In genomic region chr3:152268501-152269422, GRCh38 we compare ENCODE assay signal across 8 cellular contexts. TPM values are rescaled to one million over a fixed set of nuclear protein-coding genes. Genes with fewer than 3 reads are reported as not detected.
DNase-seq lines count a peak whose midpoint lies in the region; ATAC-seq, FAIRE-seq and TF ChIP-seq lines count a peak whose summit lies in the region.

TSS of gene MBNL1 (plus strand) at chr3:152268929. CDS start at chr3:152300194, 31,265 bp downstream.

- H2AFZ ChIP-seq in KMS-11 (ENCODE audit: low read depth) = peak within 1 kb of the TSS; percentile 32; the same call in 1 of the 2 replicates

- DNase-seq in DMS153 treated with DMSO at 0.1 percent for 48 hours (lab: John Stamatoyannopoulos, UW; ENCODE audit: unreplicated experiment) = peak; percentile 76
- DNase-seq in RCC 7860 (ENCODE audit: low spot score) = peak; percentile 78
- DNase-seq in activated T-cell treated with anti-CD3 and anti-CD28 coated beads, Interleukin-2, amount 50 U/mL, for 48 hours = peak; percentile 88
- DNase-seq in stimulated activated CD8-positive, alpha-beta memory T cell treated with anti-CD3 and anti-CD28 coated beads, Interleukin-7, amount 100 ng/mL, for 24 hours (ENCODE audit: low read depth) = peak; percentile 66

- peak; percentile 70 for ATAC-seq in GM21717 (IDR thresholded peaks at IDR 0.05; ENCODE audit: unreplicated experiment)
- ATAC-seq in esophagus mucosa = peak; percentile 71

- H3K27me3 ChIP-seq in KMS-11 (ENCODE audit: insufficient read depth, low read depth) = no peaks in the 10 kb centered on the region
- no peaks in the 10 kb centered on the region for H3K27me3 ChIP-seq in muscle layer of colon (ENCODE audit: control insufficient read depth in 1 of 2, insufficient read depth in 2 of 2, low read length in 2 of 2)

- peaks cover 97% of the 10 kb centered on the region for H3K79me2 ChIP-seq in KMS-11 (ENCODE audit: insufficient read depth, low read depth)

- FAIRE-seq in RCC 7860 (lab: Jason Lieb, UNC) = no peak

- TF ChIP-seq CTCF in KMS-11 (conservative IDR thresholded peaks at IDR 0.05; ENCODE audit: low read depth, low read length) = no peak

- H4K20me1 ChIP-seq in KMS-11 (ENCODE audit: insufficient read depth) = 0 out of 2 replicates have a peak, but pooled peaks cover 9% of the 10 kb centered on the region

- H3K36me3 ChIP-seq in KMS-11 (ENCODE audit: insufficient read depth) (peaks cover 5% of the 10 kb centered on the region; the same call in 1 of the 2 replicates), muscle layer of colon (ENCODE audit: insufficient read depth, low read length) (no peaks in the 10 kb centered on the region)

- H3K9me3 ChIP-seq in muscle layer of colon (ENCODE audit: low read length) = no peaks in the 10 kb centered on the region

- H3K4me3 ChIP-seq in KMS-11 (IDR thresholded peaks at IDR 0.05; ENCODE audit: insufficient read depth, low read depth, low read length) (peak within 1 kb of the TSS; percentile 46), muscle layer of colon (ENCODE audit: low read depth in 1 of 2, low read length in 2 of 2) (peak within 1 kb of the TSS; percentile 91 to 93)

- H3K4me1 ChIP-seq in KMS-11 (ENCODE audit: low read depth, poor library complexity, severe bottlenecking) (peaks cover 44% of the 10 kb centered on the region), muscle layer of colon (ENCODE audit: insufficient read depth, low read length) (peaks cover 41% of the 10 kb centered on the region)

- peak within 1 kb of the TSS; percentile 99 for H3K4me2 ChIP-seq in KMS-11

- H3K9ac ChIP-seq in KMS-11 (peak within 1 kb of the TSS; percentile 99), muscle layer of colon (ENCODE audit: low read length) (peak within 1 kb of the TSS; percentile 98)

- H3K27ac ChIP-seq in KMS-11 (peak within 1 kb of the TSS; percentile 99), muscle layer of colon (ENCODE audit: low read depth, low read length) (peak within 1 kb of the TSS; percentile 94)

RNA-seq across cellular contexts. Expression of gene MBNL1, which starts in this region (rescaled TPM):
- 95.4 TPM for total RNA-seq in esophagus mucosa

Comparison
In these comparisons a context has a peak if more than half of its experiments do, and no peak if none do; other contexts are left out.
1. Peak in every context shown above with its lines: DNase-seq, ATAC-seq, H3K4me3 ChIP-seq and H3K27ac ChIP-seq.